Comparison of ENCODE assay signal across 11 cellular contexts in genomic region chr2:201448701-201449100, GRCh38. TPM values are rescaled to one million over a fixed set of nuclear protein-coding genes. Genes with fewer than 3 reads are reported as not detected.
DNase-seq lines count a peak whose midpoint lies in the region; ATAC-seq and TF ChIP-seq lines count a peak whose summit lies in the region.
"Had no signal": no experiment of that assay in that cellular context is flagged by ENCODE, and none has a peak within 500 bp of the region (broad histone marks: within the 10 kb centered on the region; RNA-seq: fewer than 3 reads in every experiment).

No MANE protein-coding gene starts in this region.

- H3K27ac Mint-ChIP-seq in activated naive CD4-positive, alpha-beta T cell treated with anti-CD3 and anti-CD28 coated beads for 36 hours, result peak overlapping the region; percentile 93
- peak overlapping the region; percentile 39 to 74 (median 57) for H3K27ac Mint-ChIP-seq in naive B cell

- H3K27me3 Mint-ChIP-seq in activated naive CD4-positive, alpha-beta T cell treated with anti-CD3 and anti-CD28 coated beads for 36 hours (ENCODE audit: low read depth), result no peaks in the 10 kb centered on the region
- no peaks in the 10 kb centered on the region for H3K27me3 Mint-ChIP-seq in naive B cell

- no peak for ATAC-seq in naive B cell (ENCODE audit: low read depth in 2 of 2)
- ATAC-seq: Panc1 had no signal

- H3K4me3 Mint-ChIP-seq in activated naive CD4-positive, alpha-beta T cell treated with anti-CD3 and anti-CD28 coated beads for 36 hours, result peak overlapping the region; percentile 50
- H3K4me3 Mint-ChIP-seq in naive B cell, result peak overlapping the region; percentile 67 to 100 (median 98)

- CTCF ChIA-PET in activated naive CD4-positive, alpha-beta T cell treated with anti-CD3 and anti-CD28 coated beads for 36 hours (lab: Charles Lee), result interaction anchor here (0.7 to 1.7 kb wide), 3 partner anchors 14 to 40 kb away, joined by 3 to 4 read pairs (median 3); no protein-coding TSS in a partner anchor

- peaks cover 5% of the 10 kb centered on the region for H3K36me3 Mint-ChIP-seq in activated naive CD4-positive, alpha-beta T cell treated with anti-CD3 and anti-CD28 coated beads for 36 hours (ENCODE audit: low read depth)
- peaks cover 0 to 17% of the 10 kb centered on the region in 2 donors for H3K36me3 Mint-ChIP-seq in naive B cell

- DNase-seq in ELR (ENCODE audit: low read depth) (peak; percentile 34), RPMI7951 (ENCODE audit: low read depth) (peak; percentile 23), naive B cell (peak; percentile 17), GDM1 (lab: John Stamatoyannopoulos, UW) (no peak), GM13976 (ENCODE audit: low spot score) (no peak), anterior cingulate cortex (lab: John Stamatoyannopoulos, UW) (no peak), globus pallidus (ENCODE audit: low spot score) (no peak)
- peak; percentile 56 for DNase-seq in activated naive CD4-positive, alpha-beta T cell treated with anti-CD3 and anti-CD28 coated beads for 36 hours
- DNase-seq: cerebellar nuclear complex, NCI-H1417 treated with DMSO at 0.1 percent for 48 hours had no signal

- H3K9me3 Mint-ChIP-seq in activated naive CD4-positive, alpha-beta T cell treated with anti-CD3 and anti-CD28 coated beads for 36 hours, result no peaks in the 10 kb centered on the region
- H3K9me3 Mint-ChIP-seq in naive B cell, result no peaks in the 10 kb centered on the region

- no peak for TF ChIP-seq CTCF in GM13976 (IDR thresholded peaks at IDR 0.05; ENCODE audit: borderline replicate concordance, control extremely low read depth, extremely low read depth, insufficient read depth, missing control alignments)

- in situ Hi-C loops in GM13976 (cut with MboI; ENCODE audit: low sequenced_read_pairs, unreplicated experiment), result no loop called here

- intact Hi-C loops in activated naive CD4-positive, alpha-beta T cell treated with anti-CD3 and anti-CD28 coated beads for 36 hours (cut with micrococcal nuclease), result loop anchor here (1.0 kb wide), 3 partner anchors 16 to 188 kb away; partner anchors contain the start of gene CASP8

- peaks cover 64% of the 10 kb centered on the region for H3K4me1 Mint-ChIP-seq in activated naive CD4-positive, alpha-beta T cell treated with anti-CD3 and anti-CD28 coated beads for 36 hours (ENCODE audit: low read depth)
- peaks cover 47 to 68% (median 61%) of the 10 kb centered on the region in 3 donors for H3K4me1 Mint-ChIP-seq in naive B cell

RNA-seq across cellular contexts. Expression of gene TRAK2, which starts 2.6 kb away (rescaled TPM):
- 46.0 and 47.0 TPM in 2 replicates for total RNA-seq in RPMI7951 (2014; rRNA removed; shearing (Covaris generic))
- total RNA-seq in activated naive CD4-positive, alpha-beta T cell treated with anti-CD3 and anti-CD28 coated beads for 36 hours, result 10 to 100 TPM; 10.4 TPM
- polyA plus RNA-seq in naive B cell (ENCODE audit: low read depth in 6 of 6), result 100 to 1,000 TPM in 1 of 6 donors, 10 to 100 TPM in 5; 39.8 to 131 (median 61.4) TPM

RNA-seq across cellular contexts. Expression of gene STRADB, which starts 2.8 kb away (rescaled TPM):
- total RNA-seq in RPMI7951 (2014; rRNA removed; shearing (Covaris generic)), result 61.0 and 83.4 TPM in 2 replicates
- total RNA-seq in activated naive CD4-positive, alpha-beta T cell treated with anti-CD3 and anti-CD28 coated beads for 36 hours, result 10 to 100 TPM; 17.6 to 19.1 TPM
- polyA plus RNA-seq in naive B cell (ENCODE audit: low read depth in 6 of 6), result 100 to 1,000 TPM in 4 of 6 donors, 10 to 100 TPM in 2; 84.8 to 200 (median 124) TPM

Comparison
In these comparisons a context has a peak if more than half of its experiments do, and no peak if none do; other contexts are left out.
1. DNase-seq: peak in ELR (single experiment), RPMI7951 (single experiment), activated naive CD4-positive, alpha-beta T cell treated with anti-CD3 and anti-CD28 coated beads for 36 hours (single experiment) and naive B cell (single experiment); none in GDM1 (single experiment), GM13976 (single experiment), anterior cingulate cortex (0 of 58) and globus pallidus (single experiment).